Comparison of ENCODE assay signal across 1 cellular context in genomic region chr6:85458184-85458583, GRCh38.
A peak's percentile ranks its signal among the peaks of the same experiment; 100 is the strongest.
TF ChIP-seq lines count a peak whose summit lies in the region.

No MANE protein-coding gene starts in this region.

TF ChIP-seq in GM12878, 131 proteins besides CTCF, POLR2A, EP300 and RAD21 (continued from another document):
- TF ChIP-seq ZBTB40 (IDR thresholded peaks at IDR 0.05; ENCODE audit: borderline replicate concordance), result no peak
- TF ChIP-seq ZZZ3 (IDR thresholded peaks at IDR 0.05; ENCODE audit: control insufficient read depth, insufficient read length, low read depth), result no peak
- no peak for TF ChIP-seq SUPT20H (IDR thresholded peaks at IDR 0.05; ENCODE audit: borderline replicate concordance, control insufficient read depth, low read depth, low read length)
- no peak for TF ChIP-seq MTA3 (IDR thresholded peaks at IDR 0.05; ENCODE audit: borderline replicate concordance, low read length)
- TF ChIP-seq SPI1 (IDR thresholded peaks at IDR 0.05; ENCODE audit: borderline replicate concordance, insufficient read depth, low read depth, low read length), result peak; percentile 58; the same call in 1 of the 2 replicates
- no peak for TF ChIP-seq KDM1A (IDR thresholded peaks at IDR 0.05; ENCODE audit: borderline replicate concordance)
- TF ChIP-seq POLR2AphosphoS2 (IDR thresholded peaks at IDR 0.05; ENCODE audit: low read depth, low read length), result no peak
- TF ChIP-seq IKZF1 (conservative IDR thresholded peaks at IDR 0.05), result peak; percentile 43
- TF ChIP-seq BCL3 (IDR thresholded peaks at IDR 0.05; ENCODE audit: borderline replicate concordance, insufficient read depth, low read depth, low read length, poor library complexity, severe bottlenecking), result no peak
- TF ChIP-seq ESRRA (IDR thresholded peaks at IDR 0.05; ENCODE audit: low read length), result no peak
- TF ChIP-seq KLF5 (IDR thresholded peaks at IDR 0.05; ENCODE audit: partially characterized antibody), result no peak
